11 cellular contexts compared by ENCODE assay signal in the genomic region with DNA sequence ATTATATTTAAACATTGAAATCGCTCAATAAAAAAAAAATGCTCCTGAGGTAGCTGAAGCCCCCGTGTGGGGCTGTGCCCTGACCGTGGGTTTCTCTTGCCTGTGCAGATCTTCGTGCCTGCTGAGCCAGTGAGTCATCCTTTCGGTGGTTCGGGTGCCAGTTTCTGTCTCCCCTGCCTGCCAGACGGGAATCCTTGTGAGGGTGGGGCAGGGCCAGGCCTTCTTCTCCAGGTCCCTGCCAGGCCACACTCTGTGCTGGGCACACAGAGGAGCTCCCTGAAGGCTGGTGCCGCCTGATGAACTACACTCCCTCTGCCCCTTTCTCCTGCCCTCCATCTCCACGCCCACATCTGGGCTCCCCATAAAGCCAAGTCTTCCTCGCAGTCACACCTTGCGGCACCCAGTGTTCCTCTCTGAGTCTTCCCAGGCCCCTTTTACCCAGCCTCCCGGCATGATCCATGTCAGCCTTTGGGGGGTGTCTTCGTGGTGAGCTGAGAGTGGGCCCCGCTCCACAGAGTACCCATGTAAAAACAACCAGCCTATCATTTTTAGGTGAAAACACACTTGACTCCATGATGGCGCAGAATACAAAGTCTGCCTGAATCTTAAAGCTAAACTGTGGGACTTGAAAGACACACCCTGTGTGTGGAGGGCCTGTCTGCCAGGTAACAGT. TPM values are rescaled to one million over a fixed set of nuclear protein-coding genes. Genes with fewer than 3 reads are reported as not detected.
A peak's percentile ranks its signal among the peaks of the same experiment; 100 is the strongest.
DNase-seq lines count a peak whose midpoint lies in the region; ATAC-seq lines count a peak whose summit lies in the region.
"Had no signal": no experiment of that assay in that cellular context is flagged by ENCODE, and none has a peak within 500 bp of the region (broad histone marks: within the 10 kb centered on the region; RNA-seq: fewer than 3 reads in every experiment).

No MANE protein-coding gene starts in this region.

- no peaks in the 10 kb centered on the region for H3K79me2 ChIP-seq in trophoblast cell (ENCODE audit: control insufficient read depth, insufficient read depth, low read length, poor library complexity)

- H3K4me3 ChIP-seq in mesenchymal stem cell (ENCODE audit: insufficient read depth in 1 of 2, low read depth in 1 of 2, low read length in 2 of 2) (no peak overlapping the region), trophoblast cell (ENCODE audit: low read depth, low read length) (no peak overlapping the region)
- H3K4me3 ChIP-seq: ovary had no signal

- no peak overlapping the region for H2BK120ac ChIP-seq in mesenchymal stem cell (ENCODE audit: low read depth, low read length)
- H2BK120ac ChIP-seq in trophoblast cell (ENCODE audit: insufficient read depth, low read length, poor library complexity): no peak overlapping the region

- H2AFZ ChIP-seq in mesenchymal stem cell (ENCODE audit: low read depth, low read length) (no peak overlapping the region), trophoblast cell (ENCODE audit: insufficient read depth, low read length, poor library complexity) (no peak overlapping the region)

- H4K12ac ChIP-seq in trophoblast cell (ENCODE audit: low read depth, low read length): no peak overlapping the region

- intact Hi-C loops in left colon (cut with DNase I, micrococcal nuclease): loop anchor here (10.0 kb wide), 2 partner anchors 180 to 190 kb away; no protein-coding TSS in a partner anchor

- H2BK5ac ChIP-seq in mesenchymal stem cell (ENCODE audit: low read depth, low read length, poor library complexity, severe bottlenecking): no peak overlapping the region
- no peak overlapping the region for H2BK5ac ChIP-seq in trophoblast cell (ENCODE audit: low read depth, low read length, poor library complexity)

- H3K4ac ChIP-seq in mesenchymal stem cell (ENCODE audit: low read depth in 1 of 2, low read length in 2 of 2) (no peak overlapping the region), trophoblast cell (ENCODE audit: low read depth, low read length) (no peak overlapping the region)

- H3K23ac ChIP-seq in mesenchymal stem cell (ENCODE audit: low read length in 2 of 2) (no peak overlapping the region), trophoblast cell (ENCODE audit: low read length) (no peak overlapping the region)

- peak overlapping the region; percentile 51 for H2AK5ac ChIP-seq in mesenchymal stem cell (ENCODE audit: low read length, severe bottlenecking)
- H2AK5ac ChIP-seq in trophoblast cell (ENCODE audit: low read length): no peak overlapping the region

- no peak overlapping the region for H2BK12ac ChIP-seq in mesenchymal stem cell (ENCODE audit: low read length in 2 of 2)
- no peak overlapping the region for H2BK12ac ChIP-seq in trophoblast cell (ENCODE audit: low read length)

- H3K79me1 ChIP-seq in mesenchymal stem cell (replicated peaks; ENCODE audit: low read length, poor library complexity, severe bottlenecking) (no peaks in the 10 kb centered on the region), trophoblast cell (ENCODE audit: low read length) (no peaks in the 10 kb centered on the region)

- no peak overlapping the region for H3K4me2 ChIP-seq in mesenchymal stem cell (ENCODE audit: low read length, poor library complexity, severe bottlenecking)
- H3K4me2 ChIP-seq in trophoblast cell (ENCODE audit: low read length): no peak overlapping the region

- H4K8ac ChIP-seq in mesenchymal stem cell (ENCODE audit: low read length): no peak overlapping the region
- H4K8ac ChIP-seq in trophoblast cell (ENCODE audit: low read depth, low read length): no peak overlapping the region

- H3K14ac ChIP-seq in mesenchymal stem cell (ENCODE audit: low read length in 2 of 2): no peak overlapping the region
- H3K14ac ChIP-seq in trophoblast cell (ENCODE audit: low read length): no peak overlapping the region

- H3K27ac ChIP-seq in mesenchymal stem cell (ENCODE audit: low read length, poor library complexity, severe bottlenecking): no peak overlapping the region
- no peak overlapping the region for H3K27ac ChIP-seq in trophoblast cell (ENCODE audit: low read depth, low read length)
- H3K27ac ChIP-seq: ovary had no signal

- H3K18ac ChIP-seq in mesenchymal stem cell (ENCODE audit: low read depth in 1 of 2, low read length in 2 of 2) (no peak overlapping the region), trophoblast cell (ENCODE audit: low read length) (no peak overlapping the region)

- no peak overlapping the region for H4K91ac ChIP-seq in mesenchymal stem cell (ENCODE audit: low read length)
- H4K91ac ChIP-seq in trophoblast cell (ENCODE audit: low read depth, low read length): no peak overlapping the region

- peak; percentile 53 for DNase-seq in A172 (ENCODE audit: low spot score)
- DNase-seq in LHCN-M2 (ENCODE audit: low read depth): peak; percentile 41
- DNase-seq in activated T-cell treated with anti-CD3 and anti-CD28 coated beads, Interleukin-2, amount 50 U/mL, for 48 hours: peak; percentile 77 to 82
- no peak for DNase-seq in mesenchymal stem cell
- DNase-seq in trophoblast cell: no peak
- DNase-seq in DMS79 treated with DMSO at 0.1 percent for 48 hours (lab: John Stamatoyannopoulos, UW): no peak
- DNase-seq in left colon: no peak
- DNase-seq: SHP77 had no signal

- H3K9ac ChIP-seq in mesenchymal stem cell (ENCODE audit: low read length) (no peak overlapping the region), trophoblast cell (ENCODE audit: low read length) (no peak overlapping the region)

- H3K9me3 ChIP-seq in mesenchymal stem cell (ENCODE audit: control insufficient read depth, low read length) (no peaks in the 10 kb centered on the region), trophoblast cell (ENCODE audit: insufficient read depth, low read depth, low read length) (peaks cover 5% of the 10 kb centered on the region)
- H3K9me3 ChIP-seq: ovary had no signal

- H3K27me3 ChIP-seq in mesenchymal stem cell (ENCODE audit: control insufficient read depth in 1 of 2, insufficient read depth in 1 of 2, low read length in 2 of 2) (peaks cover 0 to 26% of the 10 kb centered on the region in 2 experiments), trophoblast cell (ENCODE audit: insufficient read depth, low read length) (no peaks in the 10 kb centered on the region)
- H3K27me3 ChIP-seq: ovary had no signal

- ATAC-seq in HG03097 (IDR thresholded peaks at IDR 0.05; ENCODE audit: low FRiP score, unreplicated experiment) (no peak), left colon (no peak)

- WGBS in mesenchymal stem cell: 71% methylated on average over 15 of the region's 15 CpGs
- no CpG with 5 or more reads among the region's 15 CpGs for WGBS in trophoblast cell (ENCODE audit: extremely low coverage, insufficient coverage, insufficient read length)

- H2BK15ac ChIP-seq in mesenchymal stem cell (ENCODE audit: low read depth, poor library complexity, severe bottlenecking): no peak overlapping the region

- H3K36me3 ChIP-seq in mesenchymal stem cell (ENCODE audit: control insufficient read depth in 1 of 2, insufficient read depth in 2 of 2, low read depth in 1 of 2, low read length in 2 of 2) (no peaks in the 10 kb centered on the region), trophoblast cell (ENCODE audit: control insufficient read depth in 1 of 2, insufficient read depth in 2 of 2, low read length in 2 of 2) (no peaks in the 10 kb centered on the region)
- H3K36me3 ChIP-seq: ovary had no signal

- H3K4me1 ChIP-seq in mesenchymal stem cell (ENCODE audit: control insufficient read depth, insufficient read depth, low read depth, low read length) (peaks cover 13% of the 10 kb centered on the region), trophoblast cell (ENCODE audit: control insufficient read depth in 1 of 2, insufficient read depth in 2 of 2, low read length in 2 of 2) (no peaks in the 10 kb centered on the region)

RNA-seq across cellular contexts. Expression of a gene that starts 19.3 kb away (rescaled TPM):
- not detected in 2 replicates for total RNA-seq in A172 (2014; rRNA removed; shearing (Covaris generic))
- total RNA-seq in LHCN-M2 (2014; rRNA removed) (not detected in 2 replicates), left colon (10 to 100 TPM in 1 of 2 donors, 1 to 10 TPM in 1; 5.1 to 13.5 TPM)
- not detected for polyA plus RNA-seq in LHCN-M2 (2012)
- polyA plus RNA-seq in mesenchymal stem cell (2013, experiment 1 of 2): 0.03 TPM
- not detected for polyA plus RNA-seq in mesenchymal stem cell (2013, experiment 2 of 2)
- not detected in 2 replicates for polyA plus RNA-seq in trophoblast cell (2013)
- total RNA-seq: epithelial cell of proximal tubule had no signal

RNA-seq across cellular contexts. Expression of a gene that starts 38.8 kb away (rescaled TPM):
- total RNA-seq in A172 (2014; rRNA removed; shearing (Covaris generic)): 189 and 200 TPM in 2 replicates
- total RNA-seq in LHCN-M2 (2014; rRNA removed) (224 and 234 TPM in 2 replicates), left colon (100 to 1,000 TPM; 142 to 149 TPM)
- 194 TPM for polyA plus RNA-seq in LHCN-M2 (2012)
- polyA plus RNA-seq in mesenchymal stem cell (2013, experiment 1 of 2): 154 TPM
- 157 TPM for polyA plus RNA-seq in mesenchymal stem cell (2013, experiment 2 of 2)
- polyA plus RNA-seq in trophoblast cell (2013): 96.9 and 97.4 TPM in 2 replicates

Comparison
In these comparisons a context has a peak if more than half of its experiments do, and no peak if none do; other contexts are left out.
1. DNase-seq: peak in A172 (single experiment), LHCN-M2 (single experiment) and activated T-cell treated with anti-CD3 and anti-CD28 coated beads, Interleukin-2, amount 50 U/mL, for 48 hours (2 of 2); none in mesenchymal stem cell (single experiment), trophoblast cell (0 of 2), DMS79 treated with DMSO at 0.1 percent for 48 hours (single experiment) and left colon (0 of 2).